ENCODE assay signal across 23 cellular contexts in the genomic region with DNA sequence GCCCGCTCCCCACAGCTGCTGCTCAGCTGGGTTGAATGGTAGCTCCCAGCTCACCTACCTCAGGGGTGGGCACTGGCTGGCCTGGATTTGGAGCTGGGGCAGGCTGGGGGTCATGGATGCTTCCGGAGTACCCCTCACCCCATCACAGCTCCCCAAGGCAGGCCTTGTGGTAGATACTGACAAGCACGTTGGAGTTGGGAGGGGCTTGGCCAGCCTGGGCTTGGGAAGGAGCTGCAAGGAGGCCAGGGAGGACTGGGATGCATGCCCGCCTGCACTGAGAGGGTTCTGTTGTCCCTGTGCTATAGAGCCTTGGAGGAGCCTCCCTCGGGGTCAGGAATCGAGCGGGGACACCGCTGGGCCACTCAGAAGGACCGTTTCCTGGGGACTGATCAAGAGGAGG. TPM values are rescaled to one million over a fixed set of nuclear protein-coding genes. Genes with fewer than 3 reads are reported as not detected.
"Had no signal": no experiment of that assay in that cellular context is flagged by ENCODE, and none has a peak within 500 bp of the region (broad histone marks: within the 10 kb centered on the region; RNA-seq: fewer than 3 reads in every experiment).

No MANE protein-coding gene starts in this region.

- H3K4me1 Mint-ChIP-seq: naive thymus-derived CD8-positive, alpha-beta T cell; neural progenitor cell had no signal

- DNase-seq: central memory CD4-positive, alpha-beta T cell; effector memory CD4-positive, alpha-beta T cell; heart right ventricle; lower lobe of right lung; mesendoderm; mucosa of descending colon; naive thymus-derived CD8-positive, alpha-beta T cell; occipital lobe; pancreas; psoas muscle; retina; right lobe of liver; stimulated activated CD4-positive, alpha-beta T cell treated with anti-CD3 and anti-CD28 coated beads, Interleukin-2, amount 100 ng/mL, for 24 hours; stimulated activated CD4-positive, alpha-beta T cell treated with anti-CD3 and anti-CD28 coated beads, Interleukin-4, amount 100 ng/mL, for 4 hours; stimulated activated naive CD4-positive, alpha-beta T cell; thyroid gland; uterus had no signal

- H3K36me3 Mint-ChIP-seq: naive thymus-derived CD8-positive, alpha-beta T cell; neural progenitor cell; type B pancreatic cell had no signal

- H3K27ac Mint-ChIP-seq: naive thymus-derived CD8-positive, alpha-beta T cell; neural progenitor cell; type B pancreatic cell had no signal

- H3K4me3 Mint-ChIP-seq: naive thymus-derived CD8-positive, alpha-beta T cell; neural progenitor cell; type B pancreatic cell had no signal

- H3K9me3 Mint-ChIP-seq: naive thymus-derived CD8-positive, alpha-beta T cell; neural progenitor cell; type B pancreatic cell had no signal

- ATAC-seq: heart right ventricle; left lung; mucosa of descending colon; naive thymus-derived CD8-positive, alpha-beta T cell; pancreas; psoas muscle; right lobe of liver had no signal

RNA-seq across cellular contexts. Expression of a gene that starts 54.2 kb away (rescaled TPM):
- total RNA-seq: esophagus mucosa; fibroblast of lung; left lung; lower lobe of right lung; naive thymus-derived CD8-positive, alpha-beta T cell; psoas muscle; right lobe of liver; suprapubic skin; thyroid gland; uterus had no signal
